ENCODE assay signal across 22 cellular contexts in the genomic region with DNA sequence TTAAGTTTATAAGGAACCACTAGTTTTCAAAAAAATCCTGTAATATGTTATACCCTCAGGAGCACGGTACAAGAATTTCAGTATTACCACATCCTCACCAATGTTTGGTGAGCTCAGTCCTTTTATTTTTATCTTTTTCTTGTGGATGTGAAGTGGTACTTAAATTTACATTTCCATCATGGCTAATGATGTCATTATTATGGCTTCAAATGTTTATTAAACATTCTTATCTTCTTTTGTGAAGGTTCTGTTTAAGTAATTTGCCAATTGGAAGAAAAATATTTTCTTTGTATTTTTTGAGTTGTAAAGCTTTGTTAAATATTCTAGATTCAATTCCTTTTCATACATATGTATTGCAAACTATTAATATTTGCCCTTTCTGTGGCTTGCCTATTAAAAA.
DNase-seq lines count a peak whose midpoint lies in the region; ATAC-seq, FAIRE-seq and TF ChIP-seq lines count a peak whose summit lies in the region.
"Had no signal": no experiment of that assay in that cellular context is flagged by ENCODE, and none has a peak within 500 bp of the region (broad histone marks: within the 10 kb centered on the region; RNA-seq: fewer than 3 reads in every experiment).

No MANE protein-coding gene starts in this region.

- no peak for FAIRE-seq in HepG2 (lab: Jason Lieb, UNC)
- FAIRE-seq: A204.1, D721Med, GM12892, GM18507, H54 had no signal

- CTCF ChIA-PET in HepG2 (lab: Yijun Ruan, JAX; ENCODE audit: low intra/inter-chr PET ratio, low total read pairs) (no interaction called here), IMR-90 (lab: Yijun Ruan, JAX) (no interaction called here)

- H3K27ac ChIP-seq in HepG2 (ENCODE audit: extremely low read length, insufficient read depth, low read length) (no peak overlapping the region), right lobe of liver (no peak overlapping the region), IMR-90 (ENCODE audit: insufficient read depth, low read length) (no peak overlapping the region), fibroblast of lung (ENCODE audit: insufficient read depth, low read length) (no peak overlapping the region), MM.1S (ENCODE audit: low read length) (no peak overlapping the region)
- H3K27ac ChIP-seq: C4-2B, GM23248, HL-60 had no signal

- H4K8ac ChIP-seq in IMR-90 (ENCODE audit: low read depth in 2 of 2, low read length in 2 of 2), result no peak overlapping the region

- intact Hi-C loops in HepG2 (cut with micrococcal nuclease; ENCODE audit: unreplicated experiment) (no loop called here), right lobe of liver (cut with DNase I) (no loop called here), IMR-90 (cut with micrococcal nuclease) (no loop called here)

- no peaks in the 10 kb centered on the region for H3K9me1 ChIP-seq in IMR-90 (ENCODE audit: insufficient read depth, low read length)

- H3K23ac ChIP-seq in IMR-90 (ENCODE audit: low read depth, low read length), result no peak overlapping the region

- H3K79me2 ChIP-seq in HepG2 (ENCODE audit: insufficient read depth, low read length) (no peaks in the 10 kb centered on the region), fibroblast of lung (ENCODE audit: control insufficient read depth, insufficient read depth, low read length) (no peaks in the 10 kb centered on the region), MM.1S (ENCODE audit: low read length) (no peaks in the 10 kb centered on the region)

- H3K79me1 ChIP-seq in IMR-90 (ENCODE audit: low read depth in 1 of 2, low read length in 2 of 2), result no peaks in the 10 kb centered on the region

- H2BK20ac ChIP-seq in IMR-90 (ENCODE audit: low read depth, low read length), result no peak overlapping the region

- POLR2A ChIA-PET in HepG2 (lab: Yijun Ruan, JAX), result no interaction called here
- POLR2A ChIA-PET in IMR-90 (lab: Charles Lee; ENCODE audit: unreplicated experiment), result no interaction called here

- BruUV-seq in HepG2 (replicated peaks; lab: Mats Ljungman, UMichigan) (no TSS peak), IMR-90 (replicated peaks; lab: Mats Ljungman, UMichigan) (no TSS peak)

- no peaks in the 10 kb centered on the region for H3F3A ChIP-seq in MM.1S (ENCODE audit: insufficient read depth, low read length)

- H3K14ac ChIP-seq in IMR-90 (replicated peaks; ENCODE audit: low read depth, low read length), result no peak overlapping the region

- no peak overlapping the region for H3K9ac ChIP-seq in HepG2 (ENCODE audit: insufficient read depth, low read depth, low read length)
- no peak overlapping the region for H3K9ac ChIP-seq in IMR-90 (ENCODE audit: low read depth, low read length)
- H3K9ac ChIP-seq in fibroblast of lung (ENCODE audit: insufficient read depth, low read length), result no peak overlapping the region
- H3K9ac ChIP-seq in MM.1S (ENCODE audit: low read length), result no peak overlapping the region
- H3K9ac ChIP-seq: GM23248 had no signal

- H3K36me3 ChIP-seq in HepG2 (replicated peaks in 1 of 2; ENCODE audit: control insufficient read depth in 1 of 2, insufficient read depth in 2 of 2, low read length in 2 of 2) (no peaks in the 10 kb centered on the region), right lobe of liver (no peaks in the 10 kb centered on the region), IMR-90 (ENCODE audit: control insufficient read depth, insufficient read depth, low read length) (no peaks in the 10 kb centered on the region), fibroblast of lung (ENCODE audit: control insufficient read depth, insufficient read depth, low read length) (no peaks in the 10 kb centered on the region), MM.1S (replicated peaks; ENCODE audit: insufficient read depth, low read length) (no peaks in the 10 kb centered on the region)

- TF ChIP-seq POLR2A in HepG2 (IDR thresholded peaks at IDR 0.05; ENCODE audit: insufficient read depth in 1 of 2, low read depth in 2 of 2, low read length in 2 of 2) (no peak), right lobe of liver (IDR thresholded peaks at IDR 0.05) (no peak), IMR-90 (IDR thresholded peaks at IDR 0.05; ENCODE audit: low read depth, low read length) (no peak)

- DNase-seq in HepG2 (ENCODE audit: low spot score) (no peak), right lobe of liver (no peak), IMR-90 (peak; percentile 16), fibroblast of lung (ENCODE audit: low read depth in 2 of 2) (peak; percentile 6 to 14), MM.1S (no peak)
- no peak for DNase-seq in activated naive CD4-positive, alpha-beta T cell (lab: John Stamatoyannopoulos, UW)
- DNase-seq: AML-193; Caco-2; CD4-positive, alpha-beta T cell; DMS79; GDM1; GM23248; HCEC 1CT; HFFc6; KBM-7 had no signal

- no peak overlapping the region for H3K18ac ChIP-seq in IMR-90 (ENCODE audit: low read depth, low read length)

- H2AFZ ChIP-seq in HepG2 (ENCODE audit: low read length) (no peak overlapping the region), IMR-90 (replicated peaks; ENCODE audit: low read length, poor library complexity) (no peak overlapping the region), fibroblast of lung (ENCODE audit: low read length) (no peak overlapping the region), MM.1S (ENCODE audit: low read length) (no peak overlapping the region)
- H2AFZ ChIP-seq: GM23248 had no signal

- H2AK5ac ChIP-seq in IMR-90 (ENCODE audit: low read depth, low read length), result no peak overlapping the region

- H3K4me3 ChIP-seq in HepG2 (replicated peaks in 1 of 3; ENCODE audit: insufficient read depth in 1 of 3, low read depth in 2 of 3, low read length in 3 of 3), result no peak overlapping the region
- no peak overlapping the region for H3K4me3 ChIP-seq in right lobe of liver
- H3K4me3 ChIP-seq in IMR-90 (ENCODE audit: insufficient read depth, low read depth, low read length), result no peak overlapping the region
- no peak overlapping the region for H3K4me3 ChIP-seq in fibroblast of lung (replicated peaks in 1 of 4; ENCODE audit: control extremely low read depth in 1 of 4, insufficient read depth in 1 of 4, low read depth in 3 of 4, low read length in 4 of 4)
- no peak overlapping the region for H3K4me3 ChIP-seq in MM.1S (ENCODE audit: low read length)
- H3K4me3 ChIP-seq: GM23248 had no signal

- no peak for TF ChIP-seq CTCF in HepG2 (CRISPR knock-in tag; IDR thresholded peaks at IDR 0.05)
- no peak for TF ChIP-seq CTCF in right lobe of liver (IDR thresholded peaks at IDR 0.05)
- TF ChIP-seq CTCF in IMR-90 (conservative IDR thresholded peaks at IDR 0.05; ENCODE audit: low read depth, low read length), result no peak
- TF ChIP-seq CTCF in fibroblast of lung (conservative IDR thresholded peaks at IDR 0.05 in 1 of 2, IDR thresholded peaks at IDR 0.05 in 1 of 2; ENCODE audit: low read depth in 1 of 2, low read length in 2 of 2), result no peak
- TF ChIP-seq CTCF in MM.1S (IDR thresholded peaks at IDR 0.05; ENCODE audit: low read length), result no peak

- H3K9me3 ChIP-seq in HepG2 (ENCODE audit: low read length), result peaks cover 7% of the 10 kb centered on the region
- no peaks in the 10 kb centered on the region for H3K9me3 ChIP-seq in right lobe of liver
- 0 out of 2 replicates have a peak, but pooled peaks cover 2% of the 10 kb centered on the region for H3K9me3 ChIP-seq in IMR-90 (ENCODE audit: control insufficient read depth, insufficient read depth, low read length)
- H3K9me3 ChIP-seq in fibroblast of lung (ENCODE audit: control insufficient read depth, insufficient read depth, low read depth, low read length), result no peaks in the 10 kb centered on the region
- no peaks in the 10 kb centered on the region for H3K9me3 ChIP-seq in MM.1S (replicated peaks; ENCODE audit: insufficient read depth, low read length)
- H3K9me3 ChIP-seq: Caco-2 had no signal

- no peak overlapping the region for H2BK120ac ChIP-seq in IMR-90 (ENCODE audit: low read depth, low read length)

- H3K27me3 ChIP-seq in HepG2 (ENCODE audit: control insufficient read depth in 1 of 2, insufficient read depth in 2 of 2, low read length in 2 of 2) (no peaks in the 10 kb centered on the region), right lobe of liver (no peaks in the 10 kb centered on the region), IMR-90 (ENCODE audit: control insufficient read depth, insufficient read depth, low read length) (no peaks in the 10 kb centered on the region), fibroblast of lung (ENCODE audit: control insufficient read depth, insufficient read depth, low read length) (no peaks in the 10 kb centered on the region), MM.1S (replicated peaks; ENCODE audit: insufficient read depth, low read length) (no peaks in the 10 kb centered on the region)

- no peak for ATAC-seq in HepG2
- no peak for ATAC-seq in right lobe of liver
- ATAC-seq in IMR-90 (ENCODE audit: low read depth), result no peak; the same call in 1 of the 2 replicates

- H3K4me2 ChIP-seq in HepG2 (ENCODE audit: low read depth, low read length) (no peak overlapping the region), IMR-90 (ENCODE audit: low read depth, low read length) (no peak overlapping the region), fibroblast of lung (ENCODE audit: extremely low read depth, insufficient read depth, low read length) (no peak overlapping the region), MM.1S (ENCODE audit: low read depth, low read length) (no peak overlapping the region)

- no peak overlapping the region for H4K91ac ChIP-seq in IMR-90 (ENCODE audit: insufficient read depth, low read depth, low read length)

- no peak for TF ChIP-seq RAD21 in HepG2 (CRISPR knock-in tag; IDR thresholded peaks at IDR 0.05)
- TF ChIP-seq RAD21 in IMR-90 (IDR thresholded peaks at IDR 0.05; ENCODE audit: low read length), result no peak

- dilution Hi-C loops in IMR-90 (cut with HindIII; ENCODE audit: low sequenced_read_pairs, unreplicated experiment), result no loop called here

- no peak overlapping the region for H2AK9ac ChIP-seq in IMR-90 (replicated peaks; ENCODE audit: low read depth, low read length, poor library complexity)

- H3K56ac ChIP-seq in IMR-90 (ENCODE audit: extremely low read depth, insufficient read depth, low read length), result no peak overlapping the region

- H3K9me2 ChIP-seq in MM.1S (replicated peaks; ENCODE audit: insufficient read depth, low read length), result no peaks in the 10 kb centered on the region

- no peaks in the 10 kb centered on the region for H3K4me1 ChIP-seq in HepG2 (ENCODE audit: insufficient read depth, low read length)
- no peaks in the 10 kb centered on the region for H3K4me1 ChIP-seq in right lobe of liver
- H3K4me1 ChIP-seq in IMR-90 (ENCODE audit: control insufficient read depth, insufficient read depth, low read length), result no peaks in the 10 kb centered on the region
- H3K4me1 ChIP-seq in fibroblast of lung (ENCODE audit: control insufficient read depth, extremely low read depth, insufficient read depth, low read length), result no peaks in the 10 kb centered on the region
- no peaks in the 10 kb centered on the region for H3K4me1 ChIP-seq in MM.1S (ENCODE audit: low read length)
- H3K4me1 ChIP-seq: Caco-2 had no signal

- TF ChIP-seq EP300 in HepG2 (IDR thresholded peaks at IDR 0.05; ENCODE audit: low read depth in 2 of 2, low read length in 2 of 2) (no peak), HepG2 (CRISPR knock-in tag; IDR thresholded peaks at IDR 0.05; ENCODE audit: borderline replicate concordance) (no peak)

- no peak overlapping the region for H4K5ac ChIP-seq in IMR-90 (ENCODE audit: low read depth, low read length)

- no peak overlapping the region for H2BK5ac ChIP-seq in IMR-90 (ENCODE audit: low read depth, low read length, poor library complexity, severe bottlenecking)

- in situ Hi-C loops in HepG2 (cut with HindIII; ENCODE audit: extremely low pct_ligation_motif_present, low pct_unique_long_range_greater_than_20kb) (no loop called here), IMR-90 (cut with MboI; ENCODE audit: low sequenced_read_pairs) (no loop called here)

- H3K4ac ChIP-seq in IMR-90 (ENCODE audit: low read depth, low read length), result no peak overlapping the region

- no peaks in the 10 kb centered on the region for H4K20me1 ChIP-seq in HepG2 (ENCODE audit: insufficient read depth, low read length)
- no peaks in the 10 kb centered on the region for H4K20me1 ChIP-seq in IMR-90 (ENCODE audit: insufficient read depth, low read length)
- H4K20me1 ChIP-seq in fibroblast of lung (ENCODE audit: control insufficient read depth, extremely low read depth, insufficient read depth, low read length), result no peaks in the 10 kb centered on the region
- H4K20me1 ChIP-seq in MM.1S (ENCODE audit: insufficient read depth, low read length), result no peaks in the 10 kb centered on the region

- no peak overlapping the region for H2BK15ac ChIP-seq in IMR-90 (ENCODE audit: low read depth, low read length)

- WGBS in HepG2 (ENCODE audit: low lambda C conversion rate), result 0% methylated on average over 1 of the region's 1 CpG
- 75% methylated on average over 1 of the region's 1 CpG for WGBS in right lobe of liver (ENCODE audit: insufficient coverage, low coverage, low lambda C conversion rate, missing lambda C conversion rate)
- WGBS in IMR-90 (ENCODE audit: extremely low coverage in 2 of 2, insufficient read length in 1 of 2), 2 experiments, result no CpG with 5 or more reads among the region's 1 CpG

Comparison
In these comparisons a context has a peak if more than half of its experiments do, and no peak if none do; other contexts are left out.
1. DNase-seq: peak in IMR-90 (single experiment) and fibroblast of lung (2 of 2); none in HepG2 (single experiment), right lobe of liver (0 of 3), activated naive CD4-positive, alpha-beta T cell (0 of 4) and MM.1S (single experiment).